Comparison of ENCODE assay signal across 27 cellular contexts in genomic region chrX:14672611-14673172, GRCh38.
"Had no signal": no experiment of that assay in that cellular context is flagged by ENCODE, and none has a peak within 500 bp of the region (broad histone marks: within the 10 kb centered on the region; RNA-seq: fewer than 3 reads in every experiment).

No MANE protein-coding gene starts in this region.

- DNase-seq: activated CD4-positive, alpha-beta T cell treated with anti-CD3 and anti-CD28 coated beads for 4 hours; activated CD4-positive, alpha-beta T cell treated with anti-CD3 and anti-CD28 coated beads, Interleukin-2, amount 50 U/mL, for 4 hours; activated CD4-positive, CD25-positive, alpha-beta regulatory T cell; activated effector memory CD4-positive, alpha-beta T cell treated with anti-CD3 and anti-CD28 coated beads, Interleukin-2, amount 50 U/mL, for 16 hours; activated naive CD4-positive, alpha-beta T cell treated with anti-CD3 and anti-CD28 coated beads for 36 hours; activated naive CD8-positive, alpha-beta T cell treated with anti-CD3 and anti-CD28 coated beads, Interleukin-2, amount 10 ng/mL, durations not matched to agents 7 days and 5 days; activated T-cell treated with anti-CD3 and anti-CD28 coated beads for 4 hours; brain microvascular endothelial cell; cortex of kidney; effector memory CD8-positive, alpha-beta T cell; erythroblast; gastrocnemius medialis; islet precursor cell; left colon; natural killer cell; small intestine; stimulated activated CD4-positive, alpha-beta T cell treated with anti-CD3 and anti-CD28 coated beads, Interleukin-4, amount 100 ng/mL, for 24 hours; uterus had no signal

- H3K4me2 ChIP-seq: hepatocyte had no signal

- H2AFZ ChIP-seq: hepatocyte had no signal

- H3K36me3 Mint-ChIP-seq: activated naive CD8-positive, alpha-beta T cell treated with anti-CD3 and anti-CD28 coated beads, Interleukin-2, amount 10 ng/mL, durations not matched to agents 7 days and 5 days; memory B cell; natural killer cell; stimulated activated effector memory CD8-positive, alpha-beta T cell treated with anti-CD3 and anti-CD28 coated beads, Interleukin-12 subunit alpha, Interleukin-12 subunit beta, amount 100 ng/mL, for 72 hours; type B pancreatic cell had no signal

- H3K4me3 ChIP-seq: ascending aorta, gastrocnemius medialis, hepatocyte, thoracic aorta, uterus had no signal

- H3K4me1 ChIP-seq: ascending aorta, gastrocnemius medialis, uterus had no signal

- H3K9me3 Mint-ChIP-seq: activated naive CD4-positive, alpha-beta T cell treated with anti-CD3 and anti-CD28 coated beads for 36 hours; activated naive CD8-positive, alpha-beta T cell treated with anti-CD3 and anti-CD28 coated beads, Interleukin-2, amount 10 ng/mL, durations not matched to agents 7 days and 5 days; activated T-helper 1 cell treated with anti-CD3 and anti-CD28 coated beads, Interleukin-12 subunit alpha, Interleukin-12 subunit beta, Interleukin-2, Interleukin-4 antibody, amounts not matched to agents 30 ng/mL and 10 ng/mL and 1 ng/mL, durations not matched to agents 14 hours and 24 hours and 36 hours; effector memory CD8-positive, alpha-beta T cell; memory B cell; stimulated activated effector memory CD8-positive, alpha-beta T cell treated with anti-CD3 and anti-CD28 coated beads, Interleukin-12 subunit alpha, Interleukin-12 subunit beta, amount 100 ng/mL, for 72 hours; T-helper 2 cell treated with Interferon-gamma antibody and Interleukin-4, amounts not matched to agents 5 μg/mL and 100 μg/mL, for 36 hours had no signal

- H3K9me3 ChIP-seq: ascending aorta, thoracic aorta, uterus had no signal

- H3K27me3 ChIP-seq: ascending aorta, brain microvascular endothelial cell, gastrocnemius medialis, hepatocyte, uterus had no signal

- H3K27me3 Mint-ChIP-seq: activated naive CD8-positive, alpha-beta T cell treated with anti-CD3 and anti-CD28 coated beads, Interleukin-2, amount 10 ng/mL, durations not matched to agents 7 days and 5 days; effector memory CD8-positive, alpha-beta T cell; memory B cell; stimulated activated naive CD8-positive, alpha-beta T cell treated with anti-CD3 and anti-CD28 coated beads, Interleukin-15, Interleukin-2, amounts not matched to agents 100 ng/mL and 50 ng/mL, for 24 hours; type B pancreatic cell had no signal

- H3K27ac Mint-ChIP-seq: activated naive CD4-positive, alpha-beta T cell treated with anti-CD3 and anti-CD28 coated beads for 36 hours; activated naive CD8-positive, alpha-beta T cell treated with anti-CD3 and anti-CD28 coated beads, Interleukin-2, amount 10 ng/mL, durations not matched to agents 7 days and 5 days; activated T-helper 1 cell treated with anti-CD3 and anti-CD28 coated beads, Interleukin-12 subunit alpha, Interleukin-12 subunit beta, Interleukin-2, Interleukin-4 antibody, amounts not matched to agents 30 ng/mL and 10 ng/mL and 1 ng/mL, durations not matched to agents 14 hours and 24 hours and 36 hours; effector memory CD8-positive, alpha-beta T cell; natural killer cell; stimulated activated effector memory CD8-positive, alpha-beta T cell treated with anti-CD3 and anti-CD28 coated beads, Interleukin-12 subunit alpha, Interleukin-12 subunit beta, amount 100 ng/mL, for 72 hours; T-helper 2 cell treated with Interferon-gamma antibody and Interleukin-4, amounts not matched to agents 5 μg/mL and 100 μg/mL, for 36 hours; type B pancreatic cell had no signal

- H3K36me3 ChIP-seq: ascending aorta, brain microvascular endothelial cell, gastrocnemius medialis, thoracic aorta, uterus had no signal

- H3K79me2 ChIP-seq: hepatocyte had no signal

- H3K4me1 Mint-ChIP-seq: activated naive CD8-positive, alpha-beta T cell treated with anti-CD3 and anti-CD28 coated beads, Interleukin-2, amount 10 ng/mL, durations not matched to agents 7 days and 5 days; natural killer cell; stimulated activated effector memory CD8-positive, alpha-beta T cell treated with anti-CD3 and anti-CD28 coated beads, Interleukin-12 subunit alpha, Interleukin-12 subunit beta, amount 100 ng/mL, for 72 hours had no signal

- FAIRE-seq: small intestine had no signal

- H3K27ac ChIP-seq: ascending aorta, brain microvascular endothelial cell, gastrocnemius medialis, thoracic aorta, uterus had no signal

- H3K4me3 Mint-ChIP-seq: activated naive CD4-positive, alpha-beta T cell treated with anti-CD3 and anti-CD28 coated beads for 36 hours; activated naive CD8-positive, alpha-beta T cell treated with anti-CD3 and anti-CD28 coated beads, Interleukin-2, amount 10 ng/mL, durations not matched to agents 7 days and 5 days; activated T-helper 1 cell treated with anti-CD3 and anti-CD28 coated beads, Interleukin-12 subunit alpha, Interleukin-12 subunit beta, Interleukin-2, Interleukin-4 antibody, amounts not matched to agents 30 ng/mL and 10 ng/mL and 1 ng/mL, durations not matched to agents 14 hours and 24 hours and 36 hours; effector memory CD8-positive, alpha-beta T cell; natural killer cell; stimulated activated effector memory CD8-positive, alpha-beta T cell treated with anti-CD3 and anti-CD28 coated beads, Interleukin-12 subunit alpha, Interleukin-12 subunit beta, amount 100 ng/mL, for 72 hours; stimulated activated naive CD8-positive, alpha-beta T cell treated with anti-CD3 and anti-CD28 coated beads, Interleukin-15, Interleukin-2, amounts not matched to agents 100 ng/mL and 50 ng/mL, for 24 hours; T-helper 2 cell treated with Interferon-gamma antibody and Interleukin-4, amounts not matched to agents 5 μg/mL and 100 μg/mL, for 36 hours; type B pancreatic cell had no signal
